26 cellular contexts compared by ENCODE assay signal in genomic region chr15:55360256-55360655, GRCh38. TPM values are rescaled to one million over a fixed set of nuclear protein-coding genes. Genes with fewer than 3 reads are reported as not detected.
DNase-seq lines count a peak whose midpoint lies in the region; ATAC-seq, FAIRE-seq and TF ChIP-seq lines count a peak whose summit lies in the region.
"Had no signal": no experiment of that assay in that cellular context is flagged by ENCODE, and none has a peak within 500 bp of the region (broad histone marks: within the 10 kb centered on the region; RNA-seq: fewer than 3 reads in every experiment).

No MANE protein-coding gene starts in this region.

- no peak overlapping the region for H3K4me2 ChIP-seq in fibroblast of lung (ENCODE audit: extremely low read depth, insufficient read depth, low read length)

- peak overlapping the region; percentile 60 for H2AFZ ChIP-seq in fibroblast of lung (ENCODE audit: low read length)
- H2AFZ ChIP-seq: parathyroid adenoma had no signal

- no peaks in the 10 kb centered on the region for H3K36me3 ChIP-seq in fibroblast of lung (ENCODE audit: control insufficient read depth, insufficient read depth, low read length)
- peaks cover 0 to 36% (median 0%) of the 10 kb centered on the region in 3 donors for H3K36me3 ChIP-seq in pancreas

- TF ChIP-seq CTCF in activated B cell treated with CpG ODN at 0.5 μM for 24 hours (IDR thresholded peaks at IDR 0.05) = no peak
- no peak for TF ChIP-seq CTCF in fibroblast of lung (conservative IDR thresholded peaks at IDR 0.05 in 1 of 2, IDR thresholded peaks at IDR 0.05 in 1 of 2; ENCODE audit: low read depth in 1 of 2, low read length in 2 of 2)
- TF ChIP-seq CTCF in pancreas (IDR thresholded peaks at IDR 0.05) = no peak

- no peaks in the 10 kb centered on the region for H3K9me3 ChIP-seq in fibroblast of lung (ENCODE audit: control insufficient read depth, insufficient read depth, low read depth, low read length)
- no peaks in the 10 kb centered on the region for H3K9me3 ChIP-seq in pancreas
- H3K9me3 ChIP-seq: sigmoid colon, upper lobe of right lung had no signal

- H3K4me1 ChIP-seq in fibroblast of lung (ENCODE audit: control insufficient read depth, extremely low read depth, insufficient read depth, low read length) (peaks cover 4% of the 10 kb centered on the region), pancreas (no peaks in the 10 kb centered on the region)
- H3K4me1 ChIP-seq: parathyroid adenoma, sigmoid colon, upper lobe of right lung had no signal

- intact Hi-C loops in activated B cell treated with CpG ODN at 0.5 μM for 24 hours (cut with micrococcal nuclease) = loop anchor here (2.0 kb wide), 1 partner anchor 49 kb away; the partner anchor contains the start of genes CCPG1 and PIERCE2
- intact Hi-C loops in pancreas (cut with DNase I) = no loop called here

- no peak overlapping the region for H3K4me3 Mint-ChIP-seq in activated T-cell treated with anti-CD3 and anti-CD28 coated beads, Interleukin-2, amount 50 U/mL, for 24 hours
- no peak overlapping the region for H3K4me3 Mint-ChIP-seq in activated B cell treated with CpG ODN at 0.5 μM for 24 hours
- H3K4me3 Mint-ChIP-seq: effector memory CD8-positive, alpha-beta T cell; IgD-negative memory B cell; stimulated activated naive CD8-positive, alpha-beta T cell treated with anti-CD3 and anti-CD28 coated beads, Interleukin-15, amount 100 ng/mL, for 72 hours had no signal

- DNase-seq in activated T-cell treated with anti-CD3 and anti-CD28 coated beads, Interleukin-2, amount 50 U/mL, for 24 hours = no peak
- no peak for DNase-seq in activated T-cell treated with anti-CD3 and anti-CD28 coated beads, Interleukin-2, amount 50 U/mL, for 48 hours
- DNase-seq in activated B cell treated with CpG ODN at 0.5 μM for 24 hours (no peak), fibroblast of lung (ENCODE audit: low read depth in 2 of 2) (no peak), pulmonary artery endothelial cell (ENCODE audit: low read depth, low spot score) (peak; percentile 4), pancreas (no peak), DMS114 treated with DMSO at 0.1 percent for 48 hours (lab: John Stamatoyannopoulos, UW; ENCODE audit: unreplicated experiment) (no peak), NCI-H2227 treated with DMSO at 0.1 percent for 48 hours (lab: John Stamatoyannopoulos, UW) (no peak)
- DNase-seq: activated CD4-positive, CD25-positive, alpha-beta regulatory T cell; amygdala; cerebellar nuclear complex; effector memory CD8-positive, alpha-beta T cell; left ventricle myocardium superior; NCI-H1694; NCI-H446 treated with DMSO at 0.1 percent for 48 hours; NK-92 treated with Interleukin-12 subunit alpha and Interleukin-12 subunit beta, amount 100 ng/mL, for 24 hours; sigmoid colon; stimulated activated naive CD8-positive, alpha-beta T cell treated with anti-CD3 and anti-CD28 coated beads, Interleukin-15, amount 100 ng/mL, for 72 hours; upper lobe of right lung had no signal

- POLR2A ChIA-PET in activated B cell treated with CpG ODN at 0.5 μM for 24 hours (lab: Charles Lee) = no interaction called here

- no peak for FAIRE-seq in pancreas (lab: Jason Lieb, UNC)
- FAIRE-seq: A204.1 had no signal

- no peak for ATAC-seq in activated B cell treated with CpG ODN at 0.5 μM for 24 hours (ENCODE audit: low read depth)
- ATAC-seq in pancreas = no peak
- ATAC-seq: effector memory CD8-positive, alpha-beta T cell; left ventricle myocardium superior; stimulated activated naive CD8-positive, alpha-beta T cell treated with anti-CD3 and anti-CD28 coated beads, Interleukin-15, amount 100 ng/mL, for 72 hours had no signal

- no peaks in the 10 kb centered on the region for H4K20me1 ChIP-seq in fibroblast of lung (ENCODE audit: control insufficient read depth, extremely low read depth, insufficient read depth, low read length)

- peak overlapping the region; percentile 15 for H3K27ac Mint-ChIP-seq in activated T-cell treated with anti-CD3 and anti-CD28 coated beads, Interleukin-2, amount 50 U/mL, for 24 hours
- peak overlapping the region; percentile 36 for H3K27ac Mint-ChIP-seq in activated B cell treated with CpG ODN at 0.5 μM for 24 hours
- H3K27ac Mint-ChIP-seq: activated T-helper 2 cell treated with anti-CD3 and anti-CD28 coated beads, Interferon-gamma antibody, Interleukin-2, Interleukin-4, amounts not matched to agents 10 μg/mL and 5 μg/mL and 100 μg/mL, durations not matched to agents 14 hours and 24 hours and 36 hours; IgD-negative memory B cell had no signal

- peaks cover 61% of the 10 kb centered on the region for H3K36me3 Mint-ChIP-seq in activated T-cell treated with anti-CD3 and anti-CD28 coated beads, Interleukin-2, amount 50 U/mL, for 24 hours (ENCODE audit: low read depth)
- peaks cover 58% of the 10 kb centered on the region for H3K36me3 Mint-ChIP-seq in activated B cell treated with CpG ODN at 0.5 μM for 24 hours (ENCODE audit: low read depth)

- no peaks in the 10 kb centered on the region for H3K9me3 Mint-ChIP-seq in activated T-cell treated with anti-CD3 and anti-CD28 coated beads, Interleukin-2, amount 50 U/mL, for 24 hours
- no peaks in the 10 kb centered on the region for H3K9me3 Mint-ChIP-seq in activated B cell treated with CpG ODN at 0.5 μM for 24 hours
- H3K9me3 Mint-ChIP-seq: activated T-helper 2 cell treated with anti-CD3 and anti-CD28 coated beads, Interferon-gamma antibody, Interleukin-2, Interleukin-4, amounts not matched to agents 10 μg/mL and 5 μg/mL and 100 μg/mL, durations not matched to agents 14 hours and 24 hours and 36 hours; effector memory CD8-positive, alpha-beta T cell; IgD-negative memory B cell; stimulated activated naive CD8-positive, alpha-beta T cell treated with anti-CD3 and anti-CD28 coated beads, Interleukin-15, amount 100 ng/mL, for 72 hours had no signal

- CTCF ChIA-PET in activated B cell treated with CpG ODN at 0.5 μM for 24 hours (lab: Charles Lee) = no interaction called here

- H3K4me3 ChIP-seq in fibroblast of lung (replicated peaks in 1 of 4; ENCODE audit: control extremely low read depth in 1 of 4, insufficient read depth in 1 of 4, low read depth in 3 of 4, low read length in 4 of 4) (no peak overlapping the region), pancreas (no peak overlapping the region)
- H3K4me3 ChIP-seq: sigmoid colon, SK-N-MC, upper lobe of right lung had no signal

- WGBS in pancreas, 2 donors = 83% methylated on average over 6 of the region's 6 CpGs

- H3K79me2 ChIP-seq in fibroblast of lung (ENCODE audit: control insufficient read depth, insufficient read depth, low read length) = no peaks in the 10 kb centered on the region
- H3K79me2 ChIP-seq: parathyroid adenoma had no signal

- no peaks in the 10 kb centered on the region for H3K27me3 ChIP-seq in fibroblast of lung (ENCODE audit: control insufficient read depth, insufficient read depth, low read length)
- H3K27me3 ChIP-seq in pancreas = no peaks in the 10 kb centered on the region
- H3K27me3 ChIP-seq: sigmoid colon, upper lobe of right lung had no signal

- H3K4me1 Mint-ChIP-seq in activated T-cell treated with anti-CD3 and anti-CD28 coated beads, Interleukin-2, amount 50 U/mL, for 24 hours (ENCODE audit: low read depth) = peaks cover 3% of the 10 kb centered on the region
- H3K4me1 Mint-ChIP-seq in activated B cell treated with CpG ODN at 0.5 μM for 24 hours = no peaks in the 10 kb centered on the region
- H3K4me1 Mint-ChIP-seq: stimulated activated naive CD8-positive, alpha-beta T cell treated with anti-CD3 and anti-CD28 coated beads, Interleukin-15, amount 100 ng/mL, for 72 hours had no signal

- H3K9ac ChIP-seq in fibroblast of lung (ENCODE audit: insufficient read depth, low read length) = no peak overlapping the region
- H3K9ac ChIP-seq: parathyroid adenoma had no signal

- H3K27ac ChIP-seq in fibroblast of lung (ENCODE audit: insufficient read depth, low read length) (no peak overlapping the region), pancreas (no peak overlapping the region)
- H3K27ac ChIP-seq: C4-2B, parathyroid adenoma, sigmoid colon, SK-N-MC, upper lobe of right lung had no signal

- H3K27me3 Mint-ChIP-seq in activated T-cell treated with anti-CD3 and anti-CD28 coated beads, Interleukin-2, amount 50 U/mL, for 24 hours = no peaks in the 10 kb centered on the region
- no peaks in the 10 kb centered on the region for H3K27me3 Mint-ChIP-seq in activated B cell treated with CpG ODN at 0.5 μM for 24 hours
- H3K27me3 Mint-ChIP-seq: effector memory CD8-positive, alpha-beta T cell; IgD-negative memory B cell; stimulated activated naive CD8-positive, alpha-beta T cell treated with anti-CD3 and anti-CD28 coated beads, Interleukin-15, amount 100 ng/mL, for 72 hours had no signal

RNA-seq across cellular contexts. Expression of gene PIGB, which starts 41.2 kb away (rescaled TPM):
- total RNA-seq in activated B cell treated with CpG ODN at 0.5 μM for 24 hours (29.8 and 31.2 TPM in 2 replicates), fibroblast of lung (9.0 and 18.8 TPM in 2 replicates), pulmonary artery endothelial cell (7.9 and 9.0 TPM in 2 replicates), pancreas (1 to 10 TPM; 3.4 to 6.1 (median 5.0) TPM)
- polyA plus RNA-seq in fibroblast of lung (24.1 and 27.4 TPM in 2 replicates), pancreas (10 to 100 TPM in 1 of 2 donors, 1 to 10 TPM in 1; 8.5 to 13.1 TPM)
- 11.0 and 12.8 TPM in 2 replicates for polyA plus RNA-seq in fibroblast of lung (2012)
- polyA minus RNA-seq in fibroblast of lung (ENCODE audit: low replicate concordance) = 4.3 and 8.0 TPM in 2 replicates

RNA-seq across cellular contexts. Expression of gene PIGBOS1, which starts 41.3 kb away (rescaled TPM):
- total RNA-seq in activated B cell treated with CpG ODN at 0.5 μM for 24 hours (10.7 and 12.6 TPM in 2 replicates), fibroblast of lung (7.4 and 10.9 TPM in 2 replicates), pulmonary artery endothelial cell (5.8 and 6.4 TPM in 2 replicates), pancreas (1 to 10 TPM; 3.3 to 8.0 (median 4.8) TPM)
- polyA plus RNA-seq in fibroblast of lung (18.5 and 19.2 TPM in 2 replicates), pancreas (10 to 100 TPM; 12.1 to 14.5 TPM)
- 12.5 and 13.0 TPM in 2 replicates for polyA plus RNA-seq in fibroblast of lung (2012)
- polyA minus RNA-seq in fibroblast of lung (ENCODE audit: low replicate concordance) = not detected in 2 replicates

RNA-seq across cellular contexts. Expression of gene CCPG1, which starts 47.9 kb away (rescaled TPM):
- total RNA-seq in activated B cell treated with CpG ODN at 0.5 μM for 24 hours (11.9 and 16.2 TPM in 2 replicates), fibroblast of lung (64.6 and 80.9 TPM in 2 replicates), pulmonary artery endothelial cell (49.3 and 72.2 TPM in 2 replicates), pancreas (10 to 100 TPM; 65.9 to 88.5 (median 69.5) TPM)
- polyA plus RNA-seq in fibroblast of lung (32.5 and 50.0 TPM in 2 replicates), pancreas (10 to 100 TPM; 16.2 to 28.3 TPM)
- 19.7 and 26.6 TPM in 2 replicates for polyA plus RNA-seq in fibroblast of lung (2012)
- polyA minus RNA-seq in fibroblast of lung (ENCODE audit: low replicate concordance) = 5.4 and 14.0 TPM in 2 replicates

RNA-seq across cellular contexts. Expression of gene PIERCE2, which starts 48.0 kb away (rescaled TPM):
- total RNA-seq in activated B cell treated with CpG ODN at 0.5 μM for 24 hours = 0.55 and 1.1 TPM in 2 replicates
- total RNA-seq in fibroblast of lung = 2.3 and 3.1 TPM in 2 replicates
- 3.2 and 4.0 TPM in 2 replicates for polyA plus RNA-seq in fibroblast of lung
- polyA plus RNA-seq in fibroblast of lung (2012) = 1.5 and 2.4 TPM in 2 replicates
- not detected in 2 replicates for polyA minus RNA-seq in fibroblast of lung (ENCODE audit: low replicate concordance)
- total RNA-seq in pulmonary artery endothelial cell = 0.95 and 1.1 TPM in 2 replicates
- 1 to 10 TPM; 2.8 to 5.6 (median 4.0) TPM for total RNA-seq in pancreas
- polyA plus RNA-seq in pancreas = 1 to 10 TPM; 4.5 to 9.7 TPM
- total RNA-seq: activated CD8-positive, alpha-beta memory T cell treated with anti-CD3 and anti-CD28 coated beads for 36 hours; activated T-helper 2 cell treated with anti-CD3 and anti-CD28 coated beads, Interferon-gamma antibody, Interleukin-2, Interleukin-4, amounts not matched to agents 10 μg/mL and 5 μg/mL and 100 μg/mL, durations not matched to agents 14 hours and 24 hours and 36 hours had no signal
